Comparison of ENCODE assay signal across 1 cellular context in genomic region chr2:74588664-74589063, GRCh38.
TF ChIP-seq lines count a peak whose summit lies in the region.

No MANE protein-coding gene starts in this region.

TF ChIP-seq in K562, 482 proteins besides CTCF, POLR2A, EP300 and RAD21:
- no peak for TF ChIP-seq SMARCA5 (IDR thresholded peaks at IDR 0.05)
- 0 out of 2 replicates have a peak, but pooled peaks have one; percentile 14 for TF ChIP-seq MAFG (tag; conservative IDR thresholded peaks at IDR 0.05)
- TF ChIP-seq ZNF316 (IDR thresholded peaks at IDR 0.05): peak; percentile 51
- TF ChIP-seq KLF10 (CRISPR knock-in tag; IDR thresholded peaks at IDR 0.05): no peak
- no peak for TF ChIP-seq NCOA2 (IDR thresholded peaks at IDR 0.05; ENCODE audit: partially characterized antibody in 2 of 2)
- TF ChIP-seq NRF1 (conservative IDR thresholded peaks at IDR 0.05 in 1 of 2, IDR thresholded peaks at IDR 0.05 in 1 of 2): peak in 1 of 2 experiments; percentile 16; a peak in 1 of 4 replicates
